Comparison of ENCODE assay signal across 1 cellular context in genomic region chr1:111739222-111739983, GRCh38.
TF ChIP-seq lines count a peak whose summit lies in the region.

Gene INKA2 (minus strand): TSS chr1:111739395. CDS start chr1:111739242, 153 bp downstream.

TF ChIP-seq in WTC11, 78 proteins besides CTCF, POLR2A, EP300 and RAD21 (continued from another document):
- TF ChIP-seq MAX (CRISPR knock-in tag; IDR thresholded peaks at IDR 0.05) (peak; percentile 87; the same call in 1 of the 2 replicates), USF1 (CRISPR knock-in tag; IDR thresholded peaks at IDR 0.05) (peak; percentile 84), NFYB (CRISPR knock-in tag; conservative IDR thresholded peaks at IDR 0.05; ENCODE audit: low read depth) (peak; percentile 91), ZNF396 (CRISPR knock-in tag; IDR thresholded peaks at IDR 0.05; ENCODE audit: borderline replicate concordance) (no peak), FOXP1 (CRISPR knock-in tag; IDR thresholded peaks at IDR 0.05; ENCODE audit: borderline replicate concordance) (peak; percentile 65; the same call in 1 of the 2 replicates), CREM (CRISPR knock-in tag; IDR thresholded peaks at IDR 0.05) (0 out of 2 replicates have a peak, but pooled peaks have one; percentile 21), ERG (CRISPR knock-in tag; IDR thresholded peaks at IDR 0.05) (no peak)
